ENCODE assay signal across 1 cellular context in genomic region chr1:145688924-145689323, GRCh38.
TF ChIP-seq lines count a peak whose summit lies in the region.

No MANE protein-coding gene starts in this region.

TF ChIP-seq in K562, 482 proteins besides CTCF, POLR2A, EP300 and RAD21:
- TF ChIP-seq CEBPB (tag; IDR thresholded peaks at IDR 0.05) (peak; percentile 36; the same call in 1 of the 2 replicates), GABPB1 (CRISPR knock-in tag; IDR thresholded peaks at IDR 0.05) (no peak), SMARCC2 (IDR thresholded peaks at IDR 0.05; ENCODE audit: low read depth) (no peak)
